ENCODE assay signal across 17 cellular contexts in genomic region chr2:215418064-215418963, GRCh38. TPM values are rescaled to one million over a fixed set of nuclear protein-coding genes. Genes with fewer than 3 reads are reported as not detected.
DNase-seq lines count a peak whose midpoint lies in the region; ATAC-seq and TF ChIP-seq lines count a peak whose summit lies in the region.
"Had no signal": no experiment of that assay in that cellular context is flagged by ENCODE, and none has a peak within 500 bp of the region (broad histone marks: within the 10 kb centered on the region; RNA-seq: fewer than 3 reads in every experiment).

No MANE protein-coding gene starts in this region.

- CTCF ChIA-PET in activated naive CD4-positive, alpha-beta T cell treated with anti-CD3 and anti-CD28 coated beads for 36 hours (lab: Charles Lee) = interaction anchor here (0.8 to 1.2 kb wide), 2 partner anchors 37 to 426 kb away, joined by 3 to 4 read pairs; no protein-coding TSS in a partner anchor

- no peak overlapping the region for H3K4me3 Mint-ChIP-seq in activated naive CD4-positive, alpha-beta T cell treated with anti-CD3 and anti-CD28 coated beads for 36 hours
- H3K4me3 Mint-ChIP-seq: stimulated activated memory B cell treated with anti-CD40 and anti-IgM and Interleukin-4, amounts not matched to agents 10 μg/mL and 1 μg/mL and 100 μg/mL, for 72 hours; T-helper 1 cell treated with Interleukin-12 subunit alpha and Interleukin-12 subunit beta and Interleukin-4 antibody, amounts not matched to agents 30 μg/mL and 1 μg/mL, for 36 hours had no signal

- H3K27ac ChIP-seq in mesodermal cell (ENCODE audit: low read depth, low read length, severe bottlenecking) (peak overlapping the region; percentile 25), transverse colon (peak overlapping the region in 3 of 4 donors; percentile 2 to 26 (median 11))
- H3K27ac ChIP-seq: 22Rv1, BLaER1, thyroid gland had no signal

- no peaks in the 10 kb centered on the region for H3K9me3 ChIP-seq in mesodermal cell (ENCODE audit: control insufficient read depth, low read length)
- H3K9me3 ChIP-seq in transverse colon = no peaks in the 10 kb centered on the region
- H3K9me3 ChIP-seq: ascending aorta, BLaER1, thyroid gland had no signal

- no peaks in the 10 kb centered on the region for H3K36me3 Mint-ChIP-seq in activated naive CD4-positive, alpha-beta T cell treated with anti-CD3 and anti-CD28 coated beads for 36 hours (ENCODE audit: low read depth)
- H3K36me3 Mint-ChIP-seq: stimulated activated memory B cell treated with anti-CD40 and anti-IgM and Interleukin-4, amounts not matched to agents 10 μg/mL and 1 μg/mL and 100 μg/mL, for 72 hours had no signal

- H3K4me3 ChIP-seq in fibroblast of mammary gland (ENCODE audit: control insufficient read depth, low read depth, low read length) (no peak overlapping the region), mesodermal cell (ENCODE audit: extremely low read depth, insufficient read depth, low read length, poor library complexity, severe bottlenecking) (no peak overlapping the region), transverse colon (no peak overlapping the region)
- H3K4me3 ChIP-seq: BLaER1, thyroid gland had no signal

- no peak overlapping the region for H3K27ac Mint-ChIP-seq in activated naive CD4-positive, alpha-beta T cell treated with anti-CD3 and anti-CD28 coated beads for 36 hours
- H3K27ac Mint-ChIP-seq: stimulated activated memory B cell treated with anti-CD40 and anti-IgM and Interleukin-4, amounts not matched to agents 10 μg/mL and 1 μg/mL and 100 μg/mL, for 72 hours; T-helper 1 cell treated with Interleukin-12 subunit alpha and Interleukin-12 subunit beta and Interleukin-4 antibody, amounts not matched to agents 30 μg/mL and 1 μg/mL, for 36 hours had no signal

- H3K4me1 ChIP-seq in mesodermal cell (ENCODE audit: control insufficient read depth, insufficient read depth, low read length, poor library complexity, severe bottlenecking) = peaks cover 21% of the 10 kb centered on the region
- no peaks in the 10 kb centered on the region for H3K4me1 ChIP-seq in transverse colon
- H3K4me1 ChIP-seq: thyroid gland had no signal

- no peak for TF ChIP-seq EP300 in transverse colon (IDR thresholded peaks at IDR 0.05; ENCODE audit: low read depth)

- no peaks in the 10 kb centered on the region for H3K27me3 ChIP-seq in transverse colon
- H3K27me3 ChIP-seq: ascending aorta, BLaER1, thyroid gland had no signal

- DNase-seq in DMS53 (lab: John Stamatoyannopoulos, UW) (peak; percentile 55), DMS53 treated with DMSO at 0.1 percent for 48 hours (lab: John Stamatoyannopoulos, UW; ENCODE audit: unreplicated experiment) (no peak), fibroblast of mammary gland (ENCODE audit: low read depth) (peak; percentile 76), transverse colon (no peak), NCI-H2029 (lab: John Stamatoyannopoulos, UW) (no peak)
- no peak for DNase-seq in activated naive CD4-positive, alpha-beta T cell treated with anti-CD3 and anti-CD28 coated beads for 36 hours
- DNase-seq: activated CD4-positive, alpha-beta T cell treated with anti-CD3 and anti-CD28 coated beads, Interleukin-2, amount 50 U/mL, for 48 hours; NCI-H526; SHP77 treated with DMSO at 0.1 percent for 48 hours; thyroid gland had no signal

- no peak for TF ChIP-seq POLR2A in transverse colon (IDR thresholded peaks at IDR 0.05)

- no peak for TF ChIP-seq CTCF in fibroblast of mammary gland (conservative IDR thresholded peaks at IDR 0.05; ENCODE audit: control insufficient read depth, insufficient read depth, low read depth, low read length)
- TF ChIP-seq CTCF in transverse colon (IDR thresholded peaks at IDR 0.05) = no peak

- in situ Hi-C loops in transverse colon (cut with MboI; ENCODE audit: low pct_ligation_motif_present in 1 of 4, low pct_unique_long_range_greater_than_20kb in 1 of 4, low sequenced_read_pairs in 3 of 4) = no loop called here

- ATAC-seq in HG03280 (IDR thresholded peaks at IDR 0.05; ENCODE audit: unreplicated experiment) = no peak
- ATAC-seq: stimulated activated memory B cell treated with anti-CD40 and anti-IgM and Interleukin-4, amounts not matched to agents 10 μg/mL and 1 μg/mL and 100 μg/mL, for 72 hours had no signal

- no peaks in the 10 kb centered on the region for H3K9me3 Mint-ChIP-seq in activated naive CD4-positive, alpha-beta T cell treated with anti-CD3 and anti-CD28 coated beads for 36 hours
- H3K9me3 Mint-ChIP-seq: stimulated activated memory B cell treated with anti-CD40 and anti-IgM and Interleukin-4, amounts not matched to agents 10 μg/mL and 1 μg/mL and 100 μg/mL, for 72 hours; T-helper 1 cell treated with Interleukin-12 subunit alpha and Interleukin-12 subunit beta and Interleukin-4 antibody, amounts not matched to agents 30 μg/mL and 1 μg/mL, for 36 hours had no signal

- H3K4me1 Mint-ChIP-seq in activated naive CD4-positive, alpha-beta T cell treated with anti-CD3 and anti-CD28 coated beads for 36 hours (ENCODE audit: low read depth) = no peaks in the 10 kb centered on the region
- H3K4me1 Mint-ChIP-seq: stimulated activated memory B cell treated with anti-CD40 and anti-IgM and Interleukin-4, amounts not matched to agents 10 μg/mL and 1 μg/mL and 100 μg/mL, for 72 hours had no signal

- 90 to 100% methylated on average over 2 of the region's 3 CpGs for WGBS in mesodermal cell (ENCODE audit: insufficient coverage in 2 of 2), 2 experiments
- WGBS in transverse colon (ENCODE audit: low coverage in 1 of 2), 2 donors = 62 to 81% methylated on average over 2 to 3 of the region's 3 CpGs

- intact Hi-C loops in transverse colon (cut with DNase I; ENCODE audit: low total_unique reads) = no loop called here
- intact Hi-C loops in activated naive CD4-positive, alpha-beta T cell treated with anti-CD3 and anti-CD28 coated beads for 36 hours (cut with micrococcal nuclease) = no loop called here

- peaks cover 21% of the 10 kb centered on the region for H3K27me3 Mint-ChIP-seq in activated naive CD4-positive, alpha-beta T cell treated with anti-CD3 and anti-CD28 coated beads for 36 hours (ENCODE audit: low read depth)

- H3K36me3 ChIP-seq in mesodermal cell (ENCODE audit: control insufficient read depth, insufficient read depth, low read length) = peaks cover 78% of the 10 kb centered on the region
- peaks cover 0 to 4% (median 0%) of the 10 kb centered on the region in 4 donors for H3K36me3 ChIP-seq in transverse colon
- H3K36me3 ChIP-seq: BLaER1, thyroid gland had no signal

RNA-seq across cellular contexts. Expression of gene FN1, which starts 17.6 kb away (rescaled TPM):
- 3,754 TPM for polyA plus RNA-seq in mesodermal cell (2013, experiment 1 of 2)
- 2,957 TPM for polyA plus RNA-seq in mesodermal cell (2013, experiment 2 of 2)
- total RNA-seq in transverse colon = 100 to 1,000 TPM; 169 to 686 (median 215) TPM
- under 1 TPM; 0.45 to 0.57 TPM for total RNA-seq in activated naive CD4-positive, alpha-beta T cell treated with anti-CD3 and anti-CD28 coated beads for 36 hours

Comparison
In these comparisons a context has a peak if more than half of its experiments do, and no peak if none do; other contexts are left out.
1. DNase-seq: peak in DMS53 (single experiment) and fibroblast of mammary gland (single experiment); none in DMS53 treated with DMSO at 0.1 percent for 48 hours (single experiment), transverse colon (single experiment), NCI-H2029 (single experiment) and activated naive CD4-positive, alpha-beta T cell treated with anti-CD3 and anti-CD28 coated beads for 36 hours (single experiment).
2. RNA of gene FN1, which starts 17.6 kb away (total RNA-seq): 169 to 686 TPM in transverse colon; 0.45 to 0.57 TPM in activated naive CD4-positive, alpha-beta T cell treated with anti-CD3 and anti-CD28 coated beads for 36 hours; every median in the first group is over 100 times any median in the second.